ENCODE assay signal across 1 cellular context in the genomic region with DNA sequence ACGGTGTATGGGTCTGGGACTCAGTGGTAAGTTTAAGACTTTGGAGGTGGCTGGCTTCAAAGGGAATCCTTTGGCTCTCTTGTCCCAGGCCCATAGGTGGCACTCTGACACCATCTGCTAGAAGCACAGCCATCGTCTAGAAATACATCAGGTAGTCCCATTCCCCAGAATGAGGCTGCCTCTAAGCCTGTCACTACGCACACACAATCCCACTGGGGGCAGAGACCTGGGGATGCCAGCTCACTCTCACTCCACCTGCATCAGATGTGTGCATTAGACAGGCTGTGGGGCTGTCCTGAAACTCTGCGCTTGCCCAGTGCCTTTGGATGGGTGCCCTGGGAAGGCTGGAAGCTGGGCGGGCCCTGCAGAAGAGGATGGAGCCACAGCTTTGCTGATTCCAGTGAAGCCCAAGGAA.
TF ChIP-seq lines count a peak whose summit lies in the region.

No MANE protein-coding gene starts in this region.

TF ChIP-seq in WTC11, 78 proteins besides CTCF, POLR2A, EP300 and RAD21 (continued from another document):
- TF ChIP-seq, protein P1, sequence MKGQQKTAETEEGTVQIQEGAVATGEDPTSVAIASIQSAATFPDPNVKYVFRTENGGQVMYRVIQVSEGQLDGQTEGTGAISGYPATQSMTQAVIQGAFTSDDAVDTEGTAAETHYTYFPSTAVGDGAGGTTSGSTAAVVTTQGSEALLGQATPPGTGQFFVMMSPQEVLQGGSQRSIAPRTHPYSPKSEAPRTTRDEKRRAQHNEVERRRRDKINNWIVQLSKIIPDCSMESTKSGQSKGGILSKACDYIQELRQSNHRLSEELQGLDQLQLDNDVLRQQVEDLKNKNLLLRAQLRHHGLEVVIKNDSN (CRISPR knock-in tag; IDR thresholded peaks at IDR 0.05), result no peak
- TF ChIP-seq TEAD4 (CRISPR knock-in tag; IDR thresholded peaks at IDR 0.05), result no peak
- TF ChIP-seq MXD4 (CRISPR knock-in tag; IDR thresholded peaks at IDR 0.05; ENCODE audit: borderline replicate concordance), result no peak
- TF ChIP-seq, protein P2, sequence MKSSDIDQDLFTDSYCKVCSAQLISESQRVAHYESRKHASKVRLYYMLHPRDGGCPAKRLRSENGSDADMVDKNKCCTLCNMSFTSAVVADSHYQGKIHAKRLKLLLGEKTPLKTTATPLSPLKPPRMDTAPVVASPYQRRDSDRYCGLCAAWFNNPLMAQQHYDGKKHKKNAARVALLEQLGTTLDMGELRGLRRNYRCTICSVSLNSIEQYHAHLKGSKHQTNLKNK (CRISPR knock-in tag; IDR thresholded peaks at IDR 0.05), result no peak
- no peak for TF ChIP-seq CBFB (CRISPR knock-in tag; IDR thresholded peaks at IDR 0.05; ENCODE audit: low read depth)
TF ChIP-seq in WTC11: peak in this region for 0.
